In genomic region chr9:4491621-4491975, GRCh38 we compare ENCODE assay signal across 9 cellular contexts. TPM values are rescaled to one million over a fixed set of nuclear protein-coding genes. Genes with fewer than 3 reads are reported as not detected.
DNase-seq lines count a peak whose midpoint lies in the region; ATAC-seq and TF ChIP-seq lines count a peak whose summit lies in the region.
"Had no signal": no experiment of that assay in that cellular context is flagged by ENCODE, and none has a peak within 500 bp of the region (broad histone marks: within the 10 kb centered on the region; RNA-seq: fewer than 3 reads in every experiment).

No MANE protein-coding gene starts in this region.

- H4K91ac ChIP-seq in neuronal stem cell (ENCODE audit: low read depth, low read length, poor library complexity) = no peak overlapping the region

- no peaks in the 10 kb centered on the region for H3K36me3 ChIP-seq in neuronal stem cell (replicated peaks in 1 of 2; ENCODE audit: control insufficient read depth in 2 of 2, insufficient read depth in 2 of 2, low read length in 2 of 2)

- no peak overlapping the region for H3K18ac ChIP-seq in neuronal stem cell (ENCODE audit: low read length)

- H3K9ac ChIP-seq in neuronal stem cell (ENCODE audit: low read depth, low read length, poor library complexity) = no peak overlapping the region

- peak overlapping the region; percentile 94 for H3K4me2 ChIP-seq in neuronal stem cell (ENCODE audit: insufficient read depth, low read length, poor library complexity, severe bottlenecking)

- peaks cover 2 to 5% of the 10 kb centered on the region in 2 donors for H3K4me1 ChIP-seq in neuronal stem cell (ENCODE audit: control insufficient read depth in 2 of 2, insufficient read depth in 1 of 2, low read depth in 1 of 2, low read length in 2 of 2)
- H3K4me1 ChIP-seq in foreskin keratinocyte = no peaks in the 10 kb centered on the region

- H2BK12ac ChIP-seq in neuronal stem cell (ENCODE audit: low read length) = no peak overlapping the region

- H2AK5ac ChIP-seq in neuronal stem cell (ENCODE audit: low read depth, low read length) = no peak overlapping the region

- H3K23ac ChIP-seq in neuronal stem cell (ENCODE audit: low read depth, low read length, poor library complexity) = no peak overlapping the region

- no peaks in the 10 kb centered on the region for H3K79me1 ChIP-seq in neuronal stem cell (ENCODE audit: low read depth, low read length)

- H4K8ac ChIP-seq in neuronal stem cell (ENCODE audit: low read depth, low read length) = no peak overlapping the region

- DNase-seq in ELF-1 (ENCODE audit: low read depth, low spot score) (peak; percentile 69), NCI-H2171 treated with DMSO at 0.1 percent for 48 hours (lab: John Stamatoyannopoulos, UW) (peak; percentile 50), epithelial cell of proximal tubule (ENCODE audit: low read depth) (no peak), neuronal stem cell (ENCODE audit: low spot score) (no peak), posterior cingulate gyrus (no peak), Ammon's horn (ENCODE audit: low spot score) (no peak), foreskin keratinocyte (no peak), RPMI8226 (no peak)

- no peak overlapping the region for H3K4ac ChIP-seq in neuronal stem cell (ENCODE audit: low read length)

- no peak for ATAC-seq in foreskin keratinocyte

- H3K27ac ChIP-seq in neuronal stem cell (replicated peaks; ENCODE audit: low read length) (no peak overlapping the region), foreskin keratinocyte (no peak overlapping the region)

- H3K9me3 ChIP-seq in neuronal stem cell (replicated peaks in 1 of 2; ENCODE audit: control insufficient read depth in 2 of 2, insufficient read depth in 1 of 2, low read depth in 1 of 2, low read length in 2 of 2) = no peaks in the 10 kb centered on the region

- H2BK5ac ChIP-seq in neuronal stem cell (ENCODE audit: low read length) = no peak overlapping the region

- H3K4me3 ChIP-seq in epithelial cell of proximal tubule (ENCODE audit: low read depth, low read length) (peak overlapping the region; percentile 98), neuronal stem cell (ENCODE audit: low read length in 2 of 2) (no peak overlapping the region)

- no peak overlapping the region for H2BK120ac ChIP-seq in neuronal stem cell (ENCODE audit: low read depth, low read length)

- TF ChIP-seq CTCF in epithelial cell of proximal tubule (conservative IDR thresholded peaks at IDR 0.05; ENCODE audit: low read depth, low read length) = no peak
- no peak for TF ChIP-seq CTCF in foreskin keratinocyte (conservative IDR thresholded peaks at IDR 0.05)

- H2AFZ ChIP-seq in neuronal stem cell (ENCODE audit: low read length) = no peak overlapping the region

- no peak overlapping the region for H3K14ac ChIP-seq in neuronal stem cell (ENCODE audit: low read length)

- peak overlapping the region; percentile 10 for H2BK15ac ChIP-seq in neuronal stem cell (ENCODE audit: low read length)

- peaks cover 2 to 69% (median 15%) of the 10 kb centered on the region in 3 experiments for H3K27me3 ChIP-seq in neuronal stem cell (ENCODE audit: control insufficient read depth in 3 of 3, insufficient read depth in 3 of 3, low read depth in 1 of 3, low read length in 3 of 3)
- peaks cover 71% of the 10 kb centered on the region for H3K27me3 ChIP-seq in foreskin keratinocyte

- WGBS in neuronal stem cell (ENCODE audit: extremely low coverage in 2 of 2, insufficient read length in 2 of 2, insufficient replicate concordance in 1 of 2), 2 donors = no CpG with 5 or more reads among the region's 7 CpGs

- intact Hi-C loops in posterior cingulate gyrus (cut with DNase I) = no loop called here

RNA-seq across cellular contexts. Expression of gene SLC1A1, which starts 1.3 kb away (rescaled TPM):
- 9.8 and 32.1 TPM in 2 replicates for total RNA-seq in epithelial cell of proximal tubule
- 3.4 TPM for polyA plus RNA-seq in neuronal stem cell (2013, experiment 1 of 2)
- polyA plus RNA-seq in neuronal stem cell (2013, experiment 2 of 2) = 3.7 TPM
- total RNA-seq in foreskin keratinocyte = not detected in 2 replicates
- polyA plus RNA-seq in foreskin keratinocyte = 0.02 TPM in 1 of 2 replicates, not detected in the other
- total RNA-seq: mononuclear cell had no signal

Comparison
In these comparisons a context has a peak if more than half of its experiments do, and no peak if none do; other contexts are left out.
1. DNase-seq: peak in ELF-1 (single experiment) and NCI-H2171 treated with DMSO at 0.1 percent for 48 hours (single experiment); none in epithelial cell of proximal tubule (single experiment), neuronal stem cell (single experiment), posterior cingulate gyrus (0 of 10), Ammon's horn (single experiment), foreskin keratinocyte (0 of 2) and RPMI8226 (single experiment).
2. RNA of gene SLC1A1, which starts 1.3 kb away (total RNA-seq): 9.8 to 32.1 TPM in epithelial cell of proximal tubule; not detected in foreskin keratinocyte; every median in the first group is over 10 times any median in the second.